ENCODE assay signal across 9 cellular contexts in genomic region chrX:119990409-119990994, GRCh38. TPM values are rescaled to one million over a fixed set of nuclear protein-coding genes. Genes with fewer than 3 reads are reported as not detected.
DNase-seq lines count a peak whose midpoint lies in the region; ATAC-seq and TF ChIP-seq lines count a peak whose summit lies in the region.
"Had no signal": no experiment of that assay in that cellular context is flagged by ENCODE, and none has a peak within 500 bp of the region (broad histone marks: within the 10 kb centered on the region; RNA-seq: fewer than 3 reads in every experiment).

No MANE protein-coding gene starts in this region.

- H3K9me3 Mint-ChIP-seq in activated naive CD8-positive, alpha-beta T cell treated with anti-CD3 and anti-CD28 coated beads, Interleukin-2, amount 50 U/mL, for 24 hours, result no peaks in the 10 kb centered on the region

- no peak overlapping the region for H3K27ac Mint-ChIP-seq in activated naive CD8-positive, alpha-beta T cell treated with anti-CD3 and anti-CD28 coated beads, Interleukin-2, amount 50 U/mL, for 24 hours

- TF ChIP-seq CTCF in ovary (IDR thresholded peaks at IDR 0.05), result no peak

- no peaks in the 10 kb centered on the region for H3K36me3 Mint-ChIP-seq in activated naive CD8-positive, alpha-beta T cell treated with anti-CD3 and anti-CD28 coated beads, Interleukin-2, amount 50 U/mL, for 24 hours (ENCODE audit: low read depth)

- no peak for DNase-seq in activated naive CD8-positive, alpha-beta T cell treated with anti-CD3 and anti-CD28 coated beads, Interleukin-2, amount 50 U/mL, for 24 hours
- DNase-seq in NCI-H2029 treated with DMSO at 0.1 percent for 48 hours (lab: John Stamatoyannopoulos, UW), result no peak
- DNase-seq in ovary, result no peak
- DNase-seq: midbrain had no signal

- no peak for TF ChIP-seq EP300 in ovary (IDR thresholded peaks at IDR 0.05)

- no peak for TF ChIP-seq POLR2A in ovary (IDR thresholded peaks at IDR 0.05)

- peaks cover 0 to 23% (median 11%) of the 10 kb centered on the region in 11 experiments; a peak in 13 of 22 replicates for H3K9me3 ChIP-seq in BLaER1 treated with 17β-estradiol and CSF1 and Interleukin-3, amounts not matched to agents 10 nM and 100 nM (replicated peaks in 1 of 11)
- no peaks in the 10 kb centered on the region for H3K9me3 ChIP-seq in muscle layer of duodenum (ENCODE audit: control insufficient read depth in 1 of 2, low read length in 2 of 2)
- no peaks in the 10 kb centered on the region for H3K9me3 ChIP-seq in ovary

- H3K27ac ChIP-seq in BLaER1 treated with 17β-estradiol and CSF1 and Interleukin-3, amounts not matched to agents 10 nM and 100 nM, result no peak overlapping the region
- H3K27ac ChIP-seq in muscle layer of duodenum (ENCODE audit: low read length) (no peak overlapping the region), ovary (no peak overlapping the region)

- H3K27me3 ChIP-seq in BLaER1 treated with 17β-estradiol and CSF1 and Interleukin-3, amounts not matched to agents 10 nM and 100 nM, result peaks cover 70 to 76% (median 73%) of the 10 kb centered on the region in 11 experiments
- H3K27me3 ChIP-seq in muscle layer of duodenum (ENCODE audit: low read depth, low read length) (peaks cover 9% of the 10 kb centered on the region), ovary (no peaks in the 10 kb centered on the region)

- H3K36me3 ChIP-seq in BLaER1 treated with 17β-estradiol and CSF1 and Interleukin-3, amounts not matched to agents 10 nM and 100 nM, result no peaks in the 10 kb centered on the region
- H3K36me3 ChIP-seq in muscle layer of duodenum (ENCODE audit: control insufficient read depth in 1 of 2, insufficient read depth in 2 of 2, low read length in 2 of 2) (no peaks in the 10 kb centered on the region), ovary (no peaks in the 10 kb centered on the region)

- H4K20me1 ChIP-seq in BLaER1 treated with 17β-estradiol and CSF1 and Interleukin-3, amounts not matched to agents 10 nM and 100 nM, result peaks cover 0 to 17% (median 0%) of the 10 kb centered on the region in 11 experiments; a peak in 5 of 22 replicates

- peak overlapping the region; percentile 45 to 79 (median 64) for H3K4me2 ChIP-seq in BLaER1 treated with 17β-estradiol and CSF1 and Interleukin-3, amounts not matched to agents 10 nM and 100 nM

- WGBS in ovary, 3 donors, result 25 to 40% (median 39%) methylated on average over 29 to 42 of the region's 42 CpGs

- ATAC-seq in GM21737 (IDR thresholded peaks at IDR 0.05; ENCODE audit: unreplicated experiment) (peak; percentile 32), GM18511 (IDR thresholded peaks at IDR 0.05; ENCODE audit: unreplicated experiment) (no peak), HG03378 (IDR thresholded peaks at IDR 0.05; ENCODE audit: unreplicated experiment) (no peak)
- no peak for ATAC-seq in activated naive CD8-positive, alpha-beta T cell treated with anti-CD3 and anti-CD28 coated beads, Interleukin-2, amount 50 U/mL, for 24 hours

- peak overlapping the region; percentile 3 to 60 (median 38); a peak in 15 of 20 replicates for H3K4me3 ChIP-seq in BLaER1 treated with 17β-estradiol and CSF1 and Interleukin-3, amounts not matched to agents 10 nM and 100 nM
- peak overlapping the region; percentile 3 to 43 for H3K4me3 ChIP-seq in muscle layer of duodenum (ENCODE audit: low read depth in 1 of 2, low read length in 2 of 2)
- no peak overlapping the region for H3K4me3 ChIP-seq in ovary

- H3K4me1 Mint-ChIP-seq in activated naive CD8-positive, alpha-beta T cell treated with anti-CD3 and anti-CD28 coated beads, Interleukin-2, amount 50 U/mL, for 24 hours, result peaks cover 14% of the 10 kb centered on the region

- intact Hi-C loops in ovary (cut with DNase I), result no loop called here

- no peak overlapping the region for H3K9ac ChIP-seq in BLaER1 treated with 17β-estradiol and CSF1 and Interleukin-3, amounts not matched to agents 10 nM and 100 nM

- peaks cover 6 to 18% (median 9%) of the 10 kb centered on the region in 10 experiments; a peak in 14 of 20 replicates for H3K4me1 ChIP-seq in BLaER1 treated with 17β-estradiol and CSF1 and Interleukin-3, amounts not matched to agents 10 nM and 100 nM
- peaks cover 0 to 6% of the 10 kb centered on the region in 2 donors for H3K4me1 ChIP-seq in muscle layer of duodenum (ENCODE audit: control insufficient read depth in 1 of 2, insufficient read depth in 2 of 2, low read length in 2 of 2)
- no peaks in the 10 kb centered on the region for H3K4me1 ChIP-seq in ovary (ENCODE audit: insufficient read depth)

- H3K4me3 Mint-ChIP-seq in activated naive CD8-positive, alpha-beta T cell treated with anti-CD3 and anti-CD28 coated beads, Interleukin-2, amount 50 U/mL, for 24 hours, result peak overlapping the region; percentile 51

- H3K27me3 Mint-ChIP-seq in activated naive CD8-positive, alpha-beta T cell treated with anti-CD3 and anti-CD28 coated beads, Interleukin-2, amount 50 U/mL, for 24 hours, result peaks cover 60% of the 10 kb centered on the region

RNA-seq across cellular contexts. Expression of gene NKAP, which starts 47.0 kb away (rescaled TPM):
- total RNA-seq in ovary, result 10 to 100 TPM in 4 of 7 donors, 1 to 10 TPM in 3; 7.6 to 11.6 (median 10.8) TPM
- polyA plus RNA-seq in ovary, result 10 to 100 TPM in 1 of 2 donors, 1 to 10 TPM in 1; 7.1 to 16.0 TPM
